Comparison of ENCODE assay signal across 1 cellular context in genomic region chr6:1336246-1336843, GRCh38.
TF ChIP-seq lines count a peak whose summit lies in the region.

No MANE protein-coding gene starts in this region.

TF ChIP-seq in WTC11, 78 proteins besides CTCF, POLR2A, EP300 and RAD21:
- TF ChIP-seq FOXJ3 (CRISPR knock-in tag; IDR thresholded peaks at IDR 0.05; ENCODE audit: borderline replicate concordance) (no peak), ZSCAN18 (CRISPR knock-in tag; IDR thresholded peaks at IDR 0.05) (no peak), MAX (CRISPR knock-in tag; IDR thresholded peaks at IDR 0.05) (no peak), NFATC4 (CRISPR knock-in tag; IDR thresholded peaks at IDR 0.05) (no peak), E2F1 (CRISPR knock-in tag; IDR thresholded peaks at IDR 0.05) (no peak), NFYB (CRISPR knock-in tag; conservative IDR thresholded peaks at IDR 0.05; ENCODE audit: low read depth) (no peak)
